Comparison of ENCODE assay signal across 8 cellular contexts in the genomic region with DNA sequence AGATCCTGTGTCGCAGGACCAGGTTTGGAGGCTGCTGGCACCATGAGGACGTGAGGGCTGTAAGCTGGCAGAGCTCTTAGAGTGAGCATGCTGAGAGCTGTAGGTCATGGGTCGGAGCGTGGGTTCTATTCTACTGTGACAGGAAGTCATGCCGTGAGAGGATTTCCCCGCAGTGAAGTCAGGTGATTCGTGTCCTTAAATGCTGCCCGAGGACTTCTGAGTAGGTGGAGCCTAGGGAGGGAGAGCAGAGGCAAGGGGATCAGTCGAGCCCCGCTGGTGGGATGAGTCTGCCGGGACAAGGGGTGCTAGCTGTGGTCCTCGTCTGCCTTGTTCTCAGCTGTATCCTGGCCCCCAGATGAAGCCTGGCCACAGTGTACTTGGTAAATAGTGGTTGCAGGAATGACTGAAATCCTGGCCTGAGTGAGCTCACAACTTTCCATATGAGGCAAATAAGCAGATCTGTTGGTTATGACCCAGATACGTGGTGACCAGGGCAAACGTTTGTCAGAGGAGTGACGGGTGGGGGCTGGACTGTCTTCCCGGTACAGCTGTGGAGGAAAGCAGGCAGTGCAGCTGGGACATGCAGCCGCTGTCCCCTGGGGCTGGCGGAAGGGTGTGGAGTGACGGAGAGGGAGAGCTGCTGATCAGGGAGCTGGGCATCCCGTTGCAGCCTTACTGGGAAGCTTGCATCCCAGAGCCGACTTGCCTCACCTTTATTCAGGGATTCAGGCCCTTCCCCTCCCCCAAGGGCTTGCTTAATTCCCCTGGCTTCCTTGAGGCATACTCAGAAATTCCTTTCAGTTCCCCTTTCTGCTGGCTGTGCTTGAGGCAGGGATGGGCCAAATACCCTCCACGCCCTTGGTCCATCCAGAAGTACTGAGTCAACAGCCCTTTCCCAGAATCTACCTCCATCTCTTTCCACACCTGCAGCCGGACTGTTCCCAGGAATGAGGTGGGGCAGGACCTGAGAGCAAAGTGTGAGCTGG.
DNase-seq lines count a peak whose midpoint lies in the region; ATAC-seq and TF ChIP-seq lines count a peak whose summit lies in the region.

No MANE protein-coding gene starts in this region.

- no peak overlapping the region for H3K27ac ChIP-seq in prostate gland

- H3K27me3 ChIP-seq in MG63 (no peaks in the 10 kb centered on the region), prostate gland (replicated peaks; ENCODE audit: insufficient read depth) (no peaks in the 10 kb centered on the region)

- WGBS in prostate gland = 42% methylated on average over 23 of the region's 23 CpGs

- H3K4me3 ChIP-seq in MG63 (no peak overlapping the region), prostate gland (no peak overlapping the region)

- H3K4me1 ChIP-seq in prostate gland (replicated peaks) = no peaks in the 10 kb centered on the region

- DNase-seq in EL = peak; percentile 38
- peak; percentile 56 for DNase-seq in MG63
- DNase-seq in activated T-cell treated with anti-CD3 and anti-CD28 coated beads for 24 hours (ENCODE audit: low read depth) = peak; percentile 36
- peak in 24 of 42 donors; percentile 8 to 57 (median 25) for DNase-seq in head of caudate nucleus
- peak; percentile 53 for DNase-seq in retina
- DNase-seq in HuH-7 (ENCODE audit: low spot score) = no peak
- no peak for DNase-seq in prostate gland (ENCODE audit: low spot score)

- no peak for TF ChIP-seq POLR2A in prostate gland (IDR thresholded peaks at IDR 0.05)

- no peaks in the 10 kb centered on the region for H3K36me3 ChIP-seq in MG63
- H3K36me3 ChIP-seq in prostate gland = no peaks in the 10 kb centered on the region

- ATAC-seq in GM21786 (IDR thresholded peaks at IDR 0.05; ENCODE audit: unreplicated experiment) = peak; percentile 82

- intact Hi-C loops in head of caudate nucleus (cut with DNase I) = no loop called here
- intact Hi-C loops in prostate gland (cut with DNase I) = no loop called here

- H3K9me3 ChIP-seq in MG63 (no peaks in the 10 kb centered on the region; the same call in 1 of the 2 replicates), prostate gland (no peaks in the 10 kb centered on the region)

- no peak for TF ChIP-seq CTCF in prostate gland (IDR thresholded peaks at IDR 0.05)

Comparison
In these comparisons a context has a peak if more than half of its experiments do, and no peak if none do; other contexts are left out.
1. DNase-seq: peak in EL (single experiment), MG63 (single experiment), activated T-cell treated with anti-CD3 and anti-CD28 coated beads for 24 hours (single experiment), head of caudate nucleus (24 of 42) and retina (single experiment); none in HuH-7 (single experiment) and prostate gland (single experiment).